In genomic region chr3:7573330-7573729, GRCh38 we compare ENCODE assay signal across 15 cellular contexts.
DNase-seq lines count a peak whose midpoint lies in the region; ATAC-seq, FAIRE-seq and TF ChIP-seq lines count a peak whose summit lies in the region.
"Had no signal": no experiment of that assay in that cellular context is flagged by ENCODE, and none has a peak within 500 bp of the region (broad histone marks: within the 10 kb centered on the region; RNA-seq: fewer than 3 reads in every experiment).

No MANE protein-coding gene starts in this region.

- H3K27me3 ChIP-seq in liver (ENCODE audit: control insufficient read depth in 4 of 4, insufficient read depth in 4 of 4, low read length in 3 of 4) (no peaks in the 10 kb centered on the region), HepG2 (ENCODE audit: control insufficient read depth in 1 of 2, insufficient read depth in 2 of 2, low read length in 2 of 2) (no peaks in the 10 kb centered on the region), heart right ventricle (no peaks in the 10 kb centered on the region)
- H3K27me3 ChIP-seq: SJCRH30 had no signal

- H3K4me3 ChIP-seq in liver (ENCODE audit: low read depth in 1 of 3, low read length in 3 of 3) = no peak overlapping the region
- no peak overlapping the region for H3K4me3 ChIP-seq in HepG2 (replicated peaks in 1 of 3; ENCODE audit: insufficient read depth in 1 of 3, low read depth in 2 of 3, low read length in 3 of 3)
- H3K4me3 ChIP-seq in heart right ventricle = no peak overlapping the region
- H3K4me3 ChIP-seq: SJCRH30 had no signal

- intact Hi-C loops in HepG2 (cut with micrococcal nuclease; ENCODE audit: unreplicated experiment) (no loop called here), heart right ventricle (cut with DNase I) (no loop called here)

- no peak overlapping the region for H2AFZ ChIP-seq in HepG2 (ENCODE audit: low read length)

- CTCF ChIA-PET in HepG2 (lab: Yijun Ruan, JAX; ENCODE audit: low intra/inter-chr PET ratio, low total read pairs) = no interaction called here

- no peak for FAIRE-seq in HepG2 (lab: Jason Lieb, UNC)
- FAIRE-seq: A204.1 had no signal

- H3K4me2 ChIP-seq in HepG2 (ENCODE audit: low read depth, low read length) = no peak overlapping the region

- H3K79me2 ChIP-seq in HepG2 (ENCODE audit: insufficient read depth, low read length) = no peaks in the 10 kb centered on the region

- no peak for TF ChIP-seq CTCF in liver (IDR thresholded peaks at IDR 0.05; ENCODE audit: low read depth, low read length, missing input control)
- TF ChIP-seq CTCF in HepG2 (CRISPR knock-in tag; IDR thresholded peaks at IDR 0.05) = no peak
- TF ChIP-seq CTCF in heart right ventricle (IDR thresholded peaks at IDR 0.05) = no peak

- no peak overlapping the region for H3K9ac ChIP-seq in liver (ENCODE audit: low read depth in 1 of 2, low read length in 2 of 2)
- no peak overlapping the region for H3K9ac ChIP-seq in HepG2 (ENCODE audit: insufficient read depth, low read depth, low read length)

- TF ChIP-seq EP300 in HepG2 (IDR thresholded peaks at IDR 0.05; ENCODE audit: low read depth in 2 of 2, low read length in 2 of 2) = no peak
- TF ChIP-seq EP300 in HepG2 (CRISPR knock-in tag; IDR thresholded peaks at IDR 0.05; ENCODE audit: borderline replicate concordance) = no peak

- H3K4me1 ChIP-seq in liver (ENCODE audit: control insufficient read depth in 4 of 4, insufficient read depth in 4 of 4, low read length in 3 of 4) (no peaks in the 10 kb centered on the region), HepG2 (ENCODE audit: insufficient read depth, low read length) (no peaks in the 10 kb centered on the region), heart right ventricle (no peaks in the 10 kb centered on the region)
- H3K4me1 ChIP-seq: SJCRH30 had no signal

- 82% methylated on average over 2 of the region's 2 CpGs for WGBS in liver
- WGBS in HepG2 (ENCODE audit: low lambda C conversion rate) = 48% methylated on average over 2 of the region's 2 CpGs
- WGBS in heart right ventricle, 2 donors = 55 to 72% methylated on average over 2 of the region's 2 CpGs

- POLR2A ChIA-PET in HepG2 (lab: Yijun Ruan, JAX) = no interaction called here

- H3K9me3 ChIP-seq in liver (ENCODE audit: control insufficient read depth in 4 of 4, low read length in 3 of 4) (no peaks in the 10 kb centered on the region), HepG2 (ENCODE audit: low read length) (peaks cover 54% of the 10 kb centered on the region), heart right ventricle (peaks cover 0 to 29% (median 3%) of the 10 kb centered on the region in 11 donors)

- no peak for ATAC-seq in HepG2
- peak in 7 of 8 donors; percentile 18 to 72 (median 57) for ATAC-seq in heart right ventricle
- no peak for ATAC-seq in HG03457 (IDR thresholded peaks at IDR 0.05; ENCODE audit: unreplicated experiment)
- no peak for ATAC-seq in HG02610 (IDR thresholded peaks at IDR 0.05; ENCODE audit: unreplicated experiment)

- no TSS peak for BruUV-seq in HepG2 (replicated peaks; lab: Mats Ljungman, UMichigan)

- H3K27ac ChIP-seq in liver (ENCODE audit: low read depth in 1 of 2, low read length in 2 of 2) (no peak overlapping the region), HepG2 (ENCODE audit: extremely low read length, insufficient read depth, low read length) (no peak overlapping the region), heart right ventricle (no peak overlapping the region)
- H3K27ac ChIP-seq: C4-2B, SJCRH30 had no signal

- H3K36me3 ChIP-seq in liver (ENCODE audit: control insufficient read depth in 4 of 4, insufficient read depth in 3 of 4, low read depth in 1 of 4, low read length in 3 of 4) (no peaks in the 10 kb centered on the region), HepG2 (replicated peaks in 1 of 2; ENCODE audit: control insufficient read depth in 1 of 2, insufficient read depth in 2 of 2, low read length in 2 of 2) (no peaks in the 10 kb centered on the region), heart right ventricle (no peaks in the 10 kb centered on the region)
- H3K36me3 ChIP-seq: SJCRH30 had no signal

- no peak for TF ChIP-seq POLR2A in HepG2 (IDR thresholded peaks at IDR 0.05; ENCODE audit: insufficient read depth in 1 of 2, low read depth in 2 of 2, low read length in 2 of 2)

- TF ChIP-seq RAD21 in liver (IDR thresholded peaks at IDR 0.05) (no peak), HepG2 (CRISPR knock-in tag; IDR thresholded peaks at IDR 0.05) (no peak)

- H4K20me1 ChIP-seq in HepG2 (ENCODE audit: insufficient read depth, low read length) = no peaks in the 10 kb centered on the region

- in situ Hi-C loops in HepG2 (cut with HindIII; ENCODE audit: extremely low pct_ligation_motif_present, low pct_unique_long_range_greater_than_20kb) = no loop called here

- no peak for DNase-seq in HepG2 (ENCODE audit: low spot score)
- DNase-seq in heart right ventricle = no peak
- DNase-seq in middle frontal gyrus (ENCODE audit: extremely low spot score, low spot score) = peak; percentile 23
- DNase-seq in RKO (ENCODE audit: low spot score) = no peak
- DNase-seq in OCI-M1 (lab: John Stamatoyannopoulos, UW) = no peak
- DNase-seq: EL, Kasumi-1, NCI-H1417, NCI-H1694 treated with DMSO at 0.1 percent for 48 hours, SJCRH30 had no signal

TF ChIP-seq in liver, 16 proteins besides CTCF, POLR2A, EP300 and RAD21:
- TF ChIP-seq TAF1 (conservative IDR thresholded peaks at IDR 0.05) (no peak), YY1 (IDR thresholded peaks at IDR 0.05) (peak; percentile 19)

TF ChIP-seq in HepG2, 621 proteins besides CTCF, POLR2A, EP300 and RAD21:
- TF ChIP-seq ZBTB42 (CRISPR knock-in tag; IDR thresholded peaks at IDR 0.05) (no peak), ZNF768 (CRISPR knock-in tag; IDR thresholded peaks at IDR 0.05) (no peak), ZNF253 (CRISPR knock-in tag; IDR thresholded peaks at IDR 0.05; ENCODE audit: borderline replicate concordance) (no peak), ARID3A (IDR thresholded peaks at IDR 0.05; ENCODE audit: low read depth, low read length) (no peak), RFX3 (CRISPR knock-in tag; IDR thresholded peaks at IDR 0.05) (no peak), DMTF1 (CRISPR knock-in tag; IDR thresholded peaks at IDR 0.05) (no peak), ELF1 (CRISPR knock-in tag; IDR thresholded peaks at IDR 0.05) (no peak)

Comparison
In these comparisons a context has a peak if more than half of its experiments do, and no peak if none do; other contexts are left out.
1. ATAC-seq: peak in heart right ventricle (7 of 8); none in HepG2 (single experiment), HG03457 (single experiment) and HG02610 (single experiment).